In the genomic region with DNA sequence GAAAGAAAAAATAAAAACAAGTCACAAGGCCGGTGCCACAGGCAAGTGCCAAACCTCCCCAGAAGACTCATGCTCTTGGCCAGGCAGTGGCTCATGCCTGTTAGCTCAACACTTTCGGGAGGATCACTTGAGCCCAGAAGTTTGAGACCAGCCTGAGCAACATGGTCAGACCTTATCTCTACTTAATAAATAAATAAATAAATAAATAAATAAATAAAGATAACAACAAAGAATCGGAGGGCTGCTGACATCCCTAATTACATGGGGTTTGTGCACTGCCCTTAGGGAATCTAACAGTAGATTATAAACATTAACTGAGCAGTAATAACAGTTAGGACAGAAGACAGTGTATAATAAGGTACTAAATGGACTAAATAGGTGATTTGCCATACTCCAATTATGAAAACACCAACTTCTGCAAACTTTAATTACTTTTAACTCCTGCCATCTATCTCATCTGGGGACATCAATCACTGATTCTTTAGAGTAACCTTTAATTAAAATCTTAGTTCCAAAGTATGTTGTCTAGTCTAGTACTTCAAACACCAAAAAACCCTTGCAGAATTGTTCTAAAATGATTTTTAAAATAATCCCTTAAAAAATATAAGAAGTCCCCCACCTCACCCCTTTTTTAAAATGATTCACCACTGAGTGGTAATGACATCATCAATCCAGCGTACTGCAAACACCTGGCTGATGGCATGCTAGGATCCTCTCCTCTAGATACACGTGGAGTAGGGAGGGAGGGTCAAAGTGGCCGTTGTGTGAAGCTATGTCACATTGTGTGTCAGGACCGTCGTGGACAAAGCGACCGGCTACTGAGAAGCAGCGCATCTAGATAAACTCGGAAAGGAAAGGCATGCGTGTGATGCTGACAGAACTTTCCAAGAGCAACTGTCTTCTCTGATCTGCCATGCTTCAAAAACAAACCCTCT, we compare ENCODE assay signal across 1 cellular context.
TF ChIP-seq lines count a peak whose summit lies in the region.

No MANE protein-coding gene starts in this region.

TF ChIP-seq in GM12878, 131 proteins besides CTCF, POLR2A, EP300 and RAD21 (continued from another document):
- TF ChIP-seq ATF7 (IDR thresholded peaks at IDR 0.05; ENCODE audit: low read depth) = peak; percentile 71
- peak; percentile 21; the same call in 1 of the 2 replicates for TF ChIP-seq JUNB (IDR thresholded peaks at IDR 0.05)
- no peak for TF ChIP-seq SUPT20H (IDR thresholded peaks at IDR 0.05; ENCODE audit: borderline replicate concordance, control insufficient read depth, low read depth, low read length)
- peak; percentile 55; the same call in 1 of the 2 replicates for TF ChIP-seq CREM (IDR thresholded peaks at IDR 0.05; ENCODE audit: low read depth)
- TF ChIP-seq HDGF (IDR thresholded peaks at IDR 0.05) = no peak
- TF ChIP-seq MXI1 (IDR thresholded peaks at IDR 0.05; ENCODE audit: low read depth, low read length) = no peak
- no peak for TF ChIP-seq PML (IDR thresholded peaks at IDR 0.05; ENCODE audit: low read length)
- TF ChIP-seq, protein P1, sequence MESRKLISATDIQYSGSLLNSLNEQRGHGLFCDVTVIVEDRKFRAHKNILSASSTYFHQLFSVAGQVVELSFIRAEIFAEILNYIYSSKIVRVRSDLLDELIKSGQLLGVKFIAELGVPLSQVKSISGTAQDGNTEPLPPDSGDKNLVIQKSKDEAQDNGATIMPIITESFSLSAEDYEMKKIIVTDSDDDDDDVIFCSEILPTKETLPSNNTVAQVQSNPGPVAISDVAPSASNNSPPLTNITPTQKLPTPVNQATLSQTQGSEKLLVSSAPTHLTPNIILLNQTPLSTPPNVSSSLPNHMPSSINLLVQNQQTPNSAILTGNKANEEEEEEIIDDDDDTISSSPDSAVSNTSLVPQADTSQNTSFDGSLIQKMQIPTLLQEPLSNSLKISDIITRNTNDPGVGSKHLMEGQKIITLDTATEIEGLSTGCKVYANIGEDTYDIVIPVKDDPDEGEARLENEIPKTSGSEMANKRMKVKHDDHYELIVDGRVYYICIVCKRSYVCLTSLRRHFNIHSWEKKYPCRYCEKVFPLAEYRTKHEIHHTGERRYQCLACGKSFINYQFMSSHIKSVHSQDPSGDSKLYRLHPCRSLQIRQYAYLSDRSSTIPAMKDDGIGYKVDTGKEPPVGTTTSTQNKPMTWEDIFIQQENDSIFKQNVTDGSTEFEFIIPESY (IDR thresholded peaks at IDR 0.05) = no peak
- TF ChIP-seq CBX3 (IDR thresholded peaks at IDR 0.05; ENCODE audit: borderline replicate concordance, low read depth) = no peak
- TF ChIP-seq, protein P2, sequence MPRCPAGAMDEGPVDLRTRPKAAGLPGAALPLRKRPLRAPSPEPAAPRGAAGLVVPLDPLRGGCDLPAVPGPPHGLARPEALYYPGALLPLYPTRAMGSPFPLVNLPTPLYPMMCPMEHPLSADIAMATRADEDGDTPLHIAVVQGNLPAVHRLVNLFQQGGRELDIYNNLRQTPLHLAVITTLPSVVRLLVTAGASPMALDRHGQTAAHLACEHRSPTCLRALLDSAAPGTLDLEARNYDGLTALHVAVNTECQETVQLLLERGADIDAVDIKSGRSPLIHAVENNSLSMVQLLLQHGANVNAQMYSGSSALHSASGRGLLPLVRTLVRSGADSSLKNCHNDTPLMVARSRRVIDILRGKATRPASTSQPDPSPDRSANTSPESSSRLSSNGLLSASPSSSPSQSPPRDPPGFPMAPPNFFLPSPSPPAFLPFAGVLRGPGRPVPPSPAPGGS (IDR thresholded peaks at IDR 0.05; ENCODE audit: borderline replicate concordance, insufficient read depth, low read depth, low read length, poor library complexity, severe bottlenecking) = peak; percentile 65
- no peak for TF ChIP-seq TCF12 (IDR thresholded peaks at IDR 0.05; ENCODE audit: low read depth, low read length)
